1 cellular context compared by ENCODE assay signal in genomic region chr12:49018282-49019119, GRCh38.
TF ChIP-seq lines count a peak whose summit lies in the region.

Gene PRKAG1 (minus strand): TSS chr12:49018776. CDS start chr12:49018740, 36 bp downstream.

TF ChIP-seq in GM12878, 131 proteins besides CTCF, POLR2A, EP300 and RAD21 (continued from another document and continues in another):
- TF ChIP-seq, protein P1, sequence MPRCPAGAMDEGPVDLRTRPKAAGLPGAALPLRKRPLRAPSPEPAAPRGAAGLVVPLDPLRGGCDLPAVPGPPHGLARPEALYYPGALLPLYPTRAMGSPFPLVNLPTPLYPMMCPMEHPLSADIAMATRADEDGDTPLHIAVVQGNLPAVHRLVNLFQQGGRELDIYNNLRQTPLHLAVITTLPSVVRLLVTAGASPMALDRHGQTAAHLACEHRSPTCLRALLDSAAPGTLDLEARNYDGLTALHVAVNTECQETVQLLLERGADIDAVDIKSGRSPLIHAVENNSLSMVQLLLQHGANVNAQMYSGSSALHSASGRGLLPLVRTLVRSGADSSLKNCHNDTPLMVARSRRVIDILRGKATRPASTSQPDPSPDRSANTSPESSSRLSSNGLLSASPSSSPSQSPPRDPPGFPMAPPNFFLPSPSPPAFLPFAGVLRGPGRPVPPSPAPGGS (IDR thresholded peaks at IDR 0.05; ENCODE audit: borderline replicate concordance, insufficient read depth, low read depth, low read length, poor library complexity, severe bottlenecking) = peak; percentile 74
- TF ChIP-seq CREM (IDR thresholded peaks at IDR 0.05; ENCODE audit: low read depth) (peak; percentile 95), ZNF217 (IDR thresholded peaks at IDR 0.05) (no peak), SMARCA5 (IDR thresholded peaks at IDR 0.05) (peak; percentile 84), ZNF274 (IDR thresholded peaks at IDR 0.05; ENCODE audit: insufficient read depth, insufficient read length) (no peak), ESRRA (IDR thresholded peaks at IDR 0.05; ENCODE audit: low read length) (no peak), HDAC2 (IDR thresholded peaks at IDR 0.05) (0 out of 2 replicates have a peak, but pooled peaks have one; percentile 19), SP1 (IDR thresholded peaks at IDR 0.05; ENCODE audit: low read depth, low read length) (no peak), NBN (IDR thresholded peaks at IDR 0.05) (peak; percentile 73; the same call in 1 of the 2 replicates), SREBF1 (IDR thresholded peaks at IDR 0.05; ENCODE audit: low read length) (peak; percentile 43; the same call in 1 of the 2 replicates), USF1 (IDR thresholded peaks at IDR 0.05; ENCODE audit: borderline replicate concordance, extremely low read length, insufficient read depth, low read depth, low read length) (no peak), CREB1 (IDR thresholded peaks at IDR 0.05; ENCODE audit: low read depth) (peak; percentile 96), ZBED1 (IDR thresholded peaks at IDR 0.05; ENCODE audit: borderline replicate concordance) (peak; percentile 48; the same call in 1 of the 2 replicates), EGR1 (IDR thresholded peaks at IDR 0.05; ENCODE audit: borderline replicate concordance in 1 of 2, low read depth in 2 of 2, low read length in 2 of 2) (peak in 1 of 2 experiments; percentile 28; a peak in 1 of 3 replicates), BRCA1 (IDR thresholded peaks at IDR 0.05; ENCODE audit: low read depth, low read length) (no peak), ZBTB11 (CRISPR knock-in tag; IDR thresholded peaks at IDR 0.05) (no peak), SMC3 (IDR thresholded peaks at IDR 0.05; ENCODE audit: borderline replicate concordance, low read length) (peak; percentile 18; the same call in 1 of the 2 replicates), TCF7 (IDR thresholded peaks at IDR 0.05; ENCODE audit: borderline replicate concordance) (no peak; the same call in 1 of the 2 replicates), NR2C1 (IDR thresholded peaks at IDR 0.05) (0 out of 2 replicates have a peak, but pooled peaks have one; percentile 21), SMAD5 (IDR thresholded peaks at IDR 0.05; ENCODE audit: low read depth) (peak; percentile 84; the same call in 1 of the 2 replicates), NRF1 (conservative IDR thresholded peaks at IDR 0.05; ENCODE audit: low read depth, low read length) (no peak), BHLHE40 (IDR thresholded peaks at IDR 0.05; ENCODE audit: borderline replicate concordance in 1 of 2, low read depth in 2 of 2, low read length in 1 of 2) (peak; percentile 53 to 72; a peak in 1 of 4 replicates), USF2 (IDR thresholded peaks at IDR 0.05; ENCODE audit: borderline replicate concordance, low read depth, low read length) (no peak), STAT3 (IDR thresholded peaks at IDR 0.05; ENCODE audit: low read depth, low read length) (no peak), WRNIP1 (IDR thresholded peaks at IDR 0.05; ENCODE audit: borderline replicate concordance, low read depth, low read length) (0 out of 2 replicates have a peak, but pooled peaks have one; percentile 86), SRF (IDR thresholded peaks at IDR 0.05; ENCODE audit: low read depth in 2 of 2, low read length in 2 of 2) (0 out of 4 replicates have a peak, but pooled peaks have one; percentile 11 to 17), POLR2AphosphoS2 (IDR thresholded peaks at IDR 0.05; ENCODE audit: low read depth, low read length) (peak; percentile 97), PBX3 (IDR thresholded peaks at IDR 0.05; ENCODE audit: insufficient replicate concordance, low read depth, low read length) (peak; percentile 9), RB1 (IDR thresholded peaks at IDR 0.05; ENCODE audit: borderline replicate concordance) (peak; percentile 35; the same call in 1 of the 2 replicates), ZSCAN29 (IDR thresholded peaks at IDR 0.05) (no peak), GATAD2B (conservative IDR thresholded peaks at IDR 0.05; ENCODE audit: low read depth) (peak; percentile 83), MYC (IDR thresholded peaks at IDR 0.05; ENCODE audit: insufficient read depth, insufficient read length, insufficient replicate concordance, low read length, severe bottlenecking) (no peak), MEF2A (IDR thresholded peaks at IDR 0.05; ENCODE audit: insufficient read depth, low read depth, low read length) (no peak; the same call in 1 of the 2 replicates), NFYA (IDR thresholded peaks at IDR 0.05; ENCODE audit: borderline replicate concordance, low read depth, low read length) (no peak), ZNF207 (IDR thresholded peaks at IDR 0.05; ENCODE audit: borderline replicate concordance) (peak; percentile 41), NR2F1 (conservative IDR thresholded peaks at IDR 0.05) (peak; percentile 54; the same call in 1 of the 2 replicates), YY1 (IDR thresholded peaks at IDR 0.05; ENCODE audit: low read depth, low read length) (peak; percentile 91)
- TF ChIP-seq, protein P2, sequence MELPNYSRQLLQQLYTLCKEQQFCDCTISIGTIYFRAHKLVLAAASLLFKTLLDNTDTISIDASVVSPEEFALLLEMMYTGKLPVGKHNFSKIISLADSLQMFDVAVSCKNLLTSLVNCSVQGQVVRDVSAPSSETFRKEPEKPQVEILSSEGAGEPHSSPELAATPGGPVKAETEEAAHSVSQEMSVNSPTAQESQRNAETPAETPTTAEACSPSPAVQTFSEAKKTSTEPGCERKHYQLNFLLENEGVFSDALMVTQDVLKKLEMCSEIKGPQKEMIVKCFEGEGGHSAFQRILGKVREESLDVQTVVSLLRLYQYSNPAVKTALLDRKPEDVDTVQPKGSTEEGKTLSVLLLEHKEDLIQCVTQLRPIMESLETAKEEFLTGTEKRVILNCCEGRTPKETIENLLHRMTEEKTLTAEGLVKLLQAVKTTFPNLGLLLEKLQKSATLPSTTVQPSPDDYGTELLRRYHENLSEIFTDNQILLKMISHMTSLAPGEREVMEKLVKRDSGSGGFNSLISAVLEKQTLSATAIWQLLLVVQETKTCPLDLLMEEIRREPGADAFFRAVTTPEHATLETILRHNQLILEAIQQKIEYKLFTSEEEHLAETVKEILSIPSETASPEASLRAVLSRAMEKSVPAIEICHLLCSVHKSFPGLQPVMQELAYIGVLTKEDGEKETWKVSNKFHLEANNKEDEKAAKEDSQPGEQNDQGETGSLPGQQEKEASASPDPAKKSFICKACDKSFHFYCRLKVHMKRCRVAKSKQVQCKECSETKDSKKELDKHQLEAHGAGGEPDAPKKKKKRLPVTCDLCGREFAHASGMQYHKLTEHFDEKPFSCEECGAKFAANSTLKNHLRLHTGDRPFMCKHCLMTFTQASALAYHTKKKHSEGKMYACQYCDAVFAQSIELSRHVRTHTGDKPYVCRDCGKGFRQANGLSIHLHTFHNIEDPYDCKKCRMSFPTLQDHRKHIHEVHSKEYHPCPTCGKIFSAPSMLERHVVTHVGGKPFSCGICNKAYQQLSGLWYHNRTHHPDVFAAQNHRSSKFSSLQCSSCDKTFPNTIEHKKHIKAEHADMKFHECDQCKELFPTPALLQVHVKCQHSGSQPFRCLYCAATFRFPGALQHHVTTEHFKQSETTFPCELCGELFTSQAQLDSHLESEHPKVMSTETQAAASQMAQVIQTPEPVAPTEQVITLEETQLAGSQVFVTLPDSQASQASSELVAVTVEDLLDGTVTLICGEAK (IDR thresholded peaks at IDR 0.05; ENCODE audit: borderline replicate concordance) = peak; percentile 94
- TF ChIP-seq, protein P3, sequence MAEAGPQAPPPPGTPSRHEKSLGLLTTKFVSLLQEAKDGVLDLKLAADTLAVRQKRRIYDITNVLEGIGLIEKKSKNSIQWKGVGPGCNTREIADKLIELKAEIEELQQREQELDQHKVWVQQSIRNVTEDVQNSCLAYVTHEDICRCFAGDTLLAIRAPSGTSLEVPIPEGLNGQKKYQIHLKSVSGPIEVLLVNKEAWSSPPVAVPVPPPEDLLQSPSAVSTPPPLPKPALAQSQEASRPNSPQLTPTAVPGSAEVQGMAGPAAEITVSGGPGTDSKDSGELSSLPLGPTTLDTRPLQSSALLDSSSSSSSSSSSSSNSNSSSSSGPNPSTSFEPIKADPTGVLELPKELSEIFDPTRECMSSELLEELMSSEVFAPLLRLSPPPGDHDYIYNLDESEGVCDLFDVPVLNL (IDR thresholded peaks at IDR 0.05; ENCODE audit: low read depth, low read length) = no peak
- TF ChIP-seq, protein P4, sequence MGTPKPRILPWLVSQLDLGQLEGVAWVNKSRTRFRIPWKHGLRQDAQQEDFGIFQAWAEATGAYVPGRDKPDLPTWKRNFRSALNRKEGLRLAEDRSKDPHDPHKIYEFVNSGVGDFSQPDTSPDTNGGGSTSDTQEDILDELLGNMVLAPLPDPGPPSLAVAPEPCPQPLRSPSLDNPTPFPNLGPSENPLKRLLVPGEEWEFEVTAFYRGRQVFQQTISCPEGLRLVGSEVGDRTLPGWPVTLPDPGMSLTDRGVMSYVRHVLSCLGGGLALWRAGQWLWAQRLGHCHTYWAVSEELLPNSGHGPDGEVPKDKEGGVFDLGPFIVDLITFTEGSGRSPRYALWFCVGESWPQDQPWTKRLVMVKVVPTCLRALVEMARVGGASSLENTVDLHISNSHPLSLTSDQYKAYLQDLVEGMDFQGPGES (IDR thresholded peaks at IDR 0.05) = no peak
- TF ChIP-seq, protein P5, sequence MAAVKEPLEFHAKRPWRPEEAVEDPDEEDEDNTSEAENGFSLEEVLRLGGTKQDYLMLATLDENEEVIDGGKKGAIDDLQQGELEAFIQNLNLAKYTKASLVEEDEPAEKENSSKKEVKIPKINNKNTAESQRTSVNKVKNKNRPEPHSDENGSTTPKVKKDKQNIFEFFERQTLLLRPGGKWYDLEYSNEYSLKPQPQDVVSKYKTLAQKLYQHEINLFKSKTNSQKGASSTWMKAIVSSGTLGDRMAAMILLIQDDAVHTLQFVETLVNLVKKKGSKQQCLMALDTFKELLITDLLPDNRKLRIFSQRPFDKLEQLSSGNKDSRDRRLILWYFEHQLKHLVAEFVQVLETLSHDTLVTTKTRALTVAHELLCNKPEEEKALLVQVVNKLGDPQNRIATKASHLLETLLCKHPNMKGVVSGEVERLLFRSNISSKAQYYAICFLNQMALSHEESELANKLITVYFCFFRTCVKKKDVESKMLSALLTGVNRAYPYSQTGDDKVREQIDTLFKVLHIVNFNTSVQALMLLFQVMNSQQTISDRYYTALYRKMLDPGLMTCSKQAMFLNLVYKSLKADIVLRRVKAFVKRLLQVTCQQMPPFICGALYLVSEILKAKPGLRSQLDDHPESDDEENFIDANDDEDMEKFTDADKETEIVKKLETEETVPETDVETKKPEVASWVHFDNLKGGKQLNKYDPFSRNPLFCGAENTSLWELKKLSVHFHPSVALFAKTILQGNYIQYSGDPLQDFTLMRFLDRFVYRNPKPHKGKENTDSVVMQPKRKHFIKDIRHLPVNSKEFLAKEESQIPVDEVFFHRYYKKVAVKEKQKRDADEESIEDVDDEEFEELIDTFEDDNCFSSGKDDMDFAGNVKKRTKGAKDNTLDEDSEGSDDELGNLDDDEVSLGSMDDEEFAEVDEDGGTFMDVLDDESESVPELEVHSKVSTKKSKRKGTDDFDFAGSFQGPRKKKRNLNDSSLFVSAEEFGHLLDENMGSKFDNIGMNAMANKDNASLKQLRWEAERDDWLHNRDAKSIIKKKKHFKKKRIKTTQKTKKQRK (IDR thresholded peaks at IDR 0.05; ENCODE audit: low read depth, low read length) = no peak
- TF ChIP-seq, protein P6, sequence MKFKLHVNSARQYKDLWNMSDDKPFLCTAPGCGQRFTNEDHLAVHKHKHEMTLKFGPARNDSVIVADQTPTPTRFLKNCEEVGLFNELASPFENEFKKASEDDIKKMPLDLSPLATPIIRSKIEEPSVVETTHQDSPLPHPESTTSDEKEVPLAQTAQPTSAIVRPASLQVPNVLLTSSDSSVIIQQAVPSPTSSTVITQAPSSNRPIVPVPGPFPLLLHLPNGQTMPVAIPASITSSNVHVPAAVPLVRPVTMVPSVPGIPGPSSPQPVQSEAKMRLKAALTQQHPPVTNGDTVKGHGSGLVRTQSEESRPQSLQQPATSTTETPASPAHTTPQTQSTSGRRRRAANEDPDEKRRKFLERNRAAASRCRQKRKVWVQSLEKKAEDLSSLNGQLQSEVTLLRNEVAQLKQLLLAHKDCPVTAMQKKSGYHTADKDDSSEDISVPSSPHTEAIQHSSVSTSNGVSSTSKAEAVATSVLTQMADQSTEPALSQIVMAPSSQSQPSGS (IDR thresholded peaks at IDR 0.05; ENCODE audit: low read length) = 0 out of 2 replicates have a peak, but pooled peaks have one; percentile 41
